ENCODE assay signal across 9 cellular contexts in genomic region chr17:28317965-28318758, GRCh38. TPM values are rescaled to one million over a fixed set of nuclear protein-coding genes. Genes with fewer than 3 reads are reported as not detected.
DNase-seq lines count a peak whose midpoint lies in the region; ATAC-seq, FAIRE-seq and TF ChIP-seq lines count a peak whose summit lies in the region.
"Had no signal": no experiment of that assay in that cellular context is flagged by ENCODE, and none has a peak within 500 bp of the region (broad histone marks: within the 10 kb centered on the region; RNA-seq: fewer than 3 reads in every experiment).

No MANE protein-coding gene starts in this region.

- ATAC-seq in GM18508 (IDR thresholded peaks at IDR 0.05; ENCODE audit: insufficient read depth, unreplicated experiment), result peak; percentile 7
- ATAC-seq in activated naive CD8-positive, alpha-beta T cell treated with anti-CD3 and anti-CD28 coated beads, Interleukin-2, amount 10 ng/mL, durations not matched to agents 7 days and 5 days (ENCODE audit: low read depth), result no peak
- no peak for ATAC-seq in HG02588 (IDR thresholded peaks at IDR 0.05; ENCODE audit: unreplicated experiment)

- H3K9me3 ChIP-seq in kidney (ENCODE audit: control insufficient read depth in 1 of 2, low read length in 2 of 2) (no peaks in the 10 kb centered on the region), tibial artery (no peaks in the 10 kb centered on the region)

- H3K27ac ChIP-seq in 22Rv1 (peak overlapping the region; percentile 85), HL-60 (replicated peaks) (peak overlapping the region; percentile 83), kidney (ENCODE audit: low read depth in 2 of 2, low read length in 2 of 2) (no peak overlapping the region), tibial artery (peak overlapping the region in 1 of 2 donors; percentile 42)

- H3K27ac Mint-ChIP-seq in activated naive CD8-positive, alpha-beta T cell treated with anti-CD3 and anti-CD28 coated beads, Interleukin-2, amount 10 ng/mL, durations not matched to agents 7 days and 5 days, result peak overlapping the region; percentile 86

- H3K4me3 Mint-ChIP-seq in activated naive CD8-positive, alpha-beta T cell treated with anti-CD3 and anti-CD28 coated beads, Interleukin-2, amount 10 ng/mL, durations not matched to agents 7 days and 5 days, result peak overlapping the region; percentile 84

- no peak overlapping the region for H3K9ac ChIP-seq in kidney (ENCODE audit: low read length in 2 of 2)

- H3K36me3 Mint-ChIP-seq in activated naive CD8-positive, alpha-beta T cell treated with anti-CD3 and anti-CD28 coated beads, Interleukin-2, amount 10 ng/mL, durations not matched to agents 7 days and 5 days, result peaks cover 3% of the 10 kb centered on the region

- H3K9me3 Mint-ChIP-seq in activated naive CD8-positive, alpha-beta T cell treated with anti-CD3 and anti-CD28 coated beads, Interleukin-2, amount 10 ng/mL, durations not matched to agents 7 days and 5 days, result no peaks in the 10 kb centered on the region

- no peaks in the 10 kb centered on the region for H3K36me3 ChIP-seq in kidney (ENCODE audit: control insufficient read depth in 1 of 2, insufficient read depth in 2 of 2, low read length in 2 of 2)
- no peaks in the 10 kb centered on the region for H3K36me3 ChIP-seq in tibial artery

- H3K27me3 ChIP-seq in HL-60 (ENCODE audit: insufficient read depth, poor library complexity, severe bottlenecking) (no peaks in the 10 kb centered on the region), tibial artery (no peaks in the 10 kb centered on the region)

- no peaks in the 10 kb centered on the region for H3K27me3 Mint-ChIP-seq in activated naive CD8-positive, alpha-beta T cell treated with anti-CD3 and anti-CD28 coated beads, Interleukin-2, amount 10 ng/mL, durations not matched to agents 7 days and 5 days

- FAIRE-seq in kidney (lab: Jason Lieb, UNC), result no peak
- FAIRE-seq: islet of Langerhans had no signal

- H3K4me1 ChIP-seq in kidney (ENCODE audit: control insufficient read depth in 1 of 2, insufficient read depth in 1 of 2, low read depth in 1 of 2, low read length in 2 of 2), result peaks cover 0 to 12% of the 10 kb centered on the region in 2 donors
- H3K4me1 ChIP-seq in tibial artery, result peaks cover 0 to 22% (median 13%) of the 10 kb centered on the region in 4 donors

- peaks cover 32% of the 10 kb centered on the region for H3K4me1 Mint-ChIP-seq in activated naive CD8-positive, alpha-beta T cell treated with anti-CD3 and anti-CD28 coated beads, Interleukin-2, amount 10 ng/mL, durations not matched to agents 7 days and 5 days

- POLR2A ChIA-PET in activated naive CD8-positive, alpha-beta T cell treated with anti-CD3 and anti-CD28 coated beads, Interleukin-2, amount 10 ng/mL, durations not matched to agents 7 days and 5 days (lab: Charles Lee), result interaction anchor here (0.7 to 3.6 kb wide), 5 partner anchors 14 to 277 kb away, joined by 3 to 24 read pairs (median 5); partner anchors contain the start of genes IFT20, POLDIP2 and TNFAIP1

- intact Hi-C loops in kidney (cut with DNase I), result no loop called here
- intact Hi-C loops in tibial artery (cut with DNase I; ENCODE audit: low total_unique reads), result no loop called here

- H3K4me3 ChIP-seq in HL-60 (replicated peaks; ENCODE audit: insufficient read depth, low read length), result peak overlapping the region; percentile 89
- peak overlapping the region; percentile 58 to 71 for H3K4me3 ChIP-seq in kidney (ENCODE audit: low read length in 2 of 2)
- H3K4me3 ChIP-seq in tibial artery, result peak overlapping the region; percentile 56 to 81

- peak in 1 of 2 experiments; percentile 7 for DNase-seq in HL-60 (ENCODE audit: low read depth in 1 of 2, low spot score in 1 of 2)
- DNase-seq in activated naive CD8-positive, alpha-beta T cell treated with anti-CD3 and anti-CD28 coated beads, Interleukin-2, amount 10 ng/mL, durations not matched to agents 7 days and 5 days, result no peak
- DNase-seq in kidney, result no peak
- DNase-seq in tibial artery, result no peak
- no peak for DNase-seq in activated gamma-delta T cell (lab: John Stamatoyannopoulos, UW)

- TF ChIP-seq CTCF in 22Rv1 (IDR thresholded peaks at IDR 0.05) (no peak), HL-60 (IDR thresholded peaks at IDR 0.05; ENCODE audit: insufficient read depth, low read length) (no peak), kidney (IDR thresholded peaks at IDR 0.05; ENCODE audit: borderline replicate concordance, extremely low read depth, insufficient read depth) (no peak), tibial artery (IDR thresholded peaks at IDR 0.05) (no peak)

RNA-seq across cellular contexts. Expression of gene TMEM97, which starts 0.8 kb away (rescaled TPM):
- 10 to 100 TPM; 18.8 to 20.9 TPM for total RNA-seq in activated naive CD8-positive, alpha-beta T cell treated with anti-CD3 and anti-CD28 coated beads, Interleukin-2, amount 10 ng/mL, durations not matched to agents 7 days and 5 days
- total RNA-seq in kidney, result 11.6 TPM
- 10.2 TPM for polyA plus RNA-seq in kidney (ENCODE audit: insufficient read depth, low read depth, low replicate concordance)

RNA-seq across cellular contexts. Expression of gene IFT20, which starts 17.1 kb away (rescaled TPM):
- 10 to 100 TPM; 24.6 to 28.9 TPM for total RNA-seq in activated naive CD8-positive, alpha-beta T cell treated with anti-CD3 and anti-CD28 coated beads, Interleukin-2, amount 10 ng/mL, durations not matched to agents 7 days and 5 days
- 37.5 TPM for total RNA-seq in kidney
- polyA plus RNA-seq in kidney (ENCODE audit: insufficient read depth, low read depth, low replicate concordance), result 52.6 TPM

RNA-seq across cellular contexts. Expression of gene TNFAIP1, which starts 17.4 kb away (rescaled TPM):
- 10 to 100 TPM; 18.7 to 20.3 TPM for total RNA-seq in activated naive CD8-positive, alpha-beta T cell treated with anti-CD3 and anti-CD28 coated beads, Interleukin-2, amount 10 ng/mL, durations not matched to agents 7 days and 5 days
- 83.9 TPM for total RNA-seq in kidney
- 28.9 TPM for polyA plus RNA-seq in kidney (ENCODE audit: insufficient read depth, low read depth, low replicate concordance)

RNA-seq across cellular contexts. Expression of gene POLDIP2, which starts 39.2 kb away (rescaled TPM):
- total RNA-seq in activated naive CD8-positive, alpha-beta T cell treated with anti-CD3 and anti-CD28 coated beads, Interleukin-2, amount 10 ng/mL, durations not matched to agents 7 days and 5 days, result 10 to 100 TPM; 51.5 to 54.5 TPM
- total RNA-seq in kidney, result 84.9 TPM
- 174 TPM for polyA plus RNA-seq in kidney (ENCODE audit: insufficient read depth, low read depth, low replicate concordance)

RNA-seq across cellular contexts. Expression of gene SEBOX, which starts 46.8 kb away (rescaled TPM):
- not detected for total RNA-seq in activated naive CD8-positive, alpha-beta T cell treated with anti-CD3 and anti-CD28 coated beads, Interleukin-2, amount 10 ng/mL, durations not matched to agents 7 days and 5 days
- total RNA-seq in kidney, result not detected
- polyA plus RNA-seq in kidney (ENCODE audit: insufficient read depth, low read depth, low replicate concordance), result not detected

Comparison
In these comparisons a context has a peak if more than half of its experiments do, and no peak if none do; other contexts are left out.
1. H3K27ac ChIP-seq: peak in 22Rv1 (single experiment) and HL-60 (single experiment); none in kidney (0 of 2).
2. Peak in every context shown above with its lines, with median percentiles within 50 percentile points of each other: H3K4me3 ChIP-seq.